ENCODE assay signal across 10 cellular contexts in genomic region chr14:75174066-75174465, GRCh38. TPM values are rescaled to one million over a fixed set of nuclear protein-coding genes. Genes with fewer than 3 reads are reported as not detected.
DNase-seq lines count a peak whose midpoint lies in the region; ATAC-seq, FAIRE-seq and TF ChIP-seq lines count a peak whose summit lies in the region.
"Had no signal": no experiment of that assay in that cellular context is flagged by ENCODE, and none has a peak within 500 bp of the region (broad histone marks: within the 10 kb centered on the region; RNA-seq: fewer than 3 reads in every experiment).

No MANE protein-coding gene starts in this region.

- peaks cover 57% of the 10 kb centered on the region for H4K20me1 ChIP-seq in OCI-LY3 (ENCODE audit: insufficient read depth, low read length)

- H3K79me2 ChIP-seq in OCI-LY3 (ENCODE audit: low read length): peaks cover 73% of the 10 kb centered on the region

- no peak overlapping the region for H3K9ac ChIP-seq in OCI-LY3 (ENCODE audit: low read length)
- H3K9ac ChIP-seq: parathyroid adenoma had no signal

- FAIRE-seq in GM12891 (lab: Jason Lieb, UNC): peak; percentile 47

- WGBS in thyroid gland, 2 donors: 67 to 74% methylated on average over 2 of the region's 2 CpGs

- no peaks in the 10 kb centered on the region for H3K27me3 ChIP-seq in OCI-LY3 (ENCODE audit: low read depth, low read length)
- H3K27me3 ChIP-seq in neutrophil: no peaks in the 10 kb centered on the region
- H3K27me3 ChIP-seq in thyroid gland: no peaks in the 10 kb centered on the region
- no peaks in the 10 kb centered on the region for H3K27me3 ChIP-seq in upper lobe of right lung

- peaks cover 10% of the 10 kb centered on the region for H3K36me3 ChIP-seq in OCI-LY3 (replicated peaks; ENCODE audit: low read depth, low read length)
- no peaks in the 10 kb centered on the region for H3K36me3 ChIP-seq in neutrophil
- H3K36me3 ChIP-seq in thyroid gland: no peaks in the 10 kb centered on the region
- H3K36me3 ChIP-seq in upper lobe of right lung: no peaks in the 10 kb centered on the region

- 0 out of 2 replicates have a peak overlapping the region, but pooled peaks have one; percentile 17 for H3K4me2 ChIP-seq in OCI-LY3 (ENCODE audit: low read length)

- H3K9me3 ChIP-seq in OCI-LY3 (ENCODE audit: insufficient read depth, low read length): no peaks in the 10 kb centered on the region
- H3K9me3 ChIP-seq in neutrophil: no peaks in the 10 kb centered on the region
- no peaks in the 10 kb centered on the region for H3K9me3 ChIP-seq in thyroid gland
- no peaks in the 10 kb centered on the region for H3K9me3 ChIP-seq in upper lobe of right lung

- H3K4me3 ChIP-seq in OCI-LY3 (ENCODE audit: low read length): no peak overlapping the region
- no peak overlapping the region for H3K4me3 ChIP-seq in neutrophil (ENCODE audit: low read depth in 1 of 2, low read length in 1 of 2)
- H3K4me3 ChIP-seq in thyroid gland (replicated peaks in 1 of 3): no peak overlapping the region
- H3K4me3 ChIP-seq in upper lobe of right lung: no peak overlapping the region

- no peak for TF ChIP-seq POLR2A in GM12891 (IDR thresholded peaks at IDR 0.05; ENCODE audit: low read depth, low read length)
- no peak for TF ChIP-seq POLR2A in thyroid gland (IDR thresholded peaks at IDR 0.05)

- H3K27ac ChIP-seq in OCI-LY3 (ENCODE audit: low read length): no peak overlapping the region
- peak overlapping the region; percentile 32 for H3K27ac ChIP-seq in neutrophil
- H3K27ac ChIP-seq in thyroid gland: no peak overlapping the region
- H3K27ac ChIP-seq in upper lobe of right lung: no peak overlapping the region
- H3K27ac ChIP-seq: parathyroid adenoma had no signal

- no peaks in the 10 kb centered on the region for H3K27me3 Mint-ChIP-seq in central memory CD8-positive, alpha-beta T cell

- no peak overlapping the region for H2AFZ ChIP-seq in OCI-LY3 (ENCODE audit: low read depth, low read length)
- H2AFZ ChIP-seq: parathyroid adenoma had no signal

- H3K27ac Mint-ChIP-seq in central memory CD8-positive, alpha-beta T cell (ENCODE audit: low read depth): peak overlapping the region; percentile 97

- H3K36me3 Mint-ChIP-seq in central memory CD8-positive, alpha-beta T cell (ENCODE audit: insufficient read depth): peaks cover 18% of the 10 kb centered on the region

- H3K4me1 ChIP-seq in OCI-LY3 (ENCODE audit: low read length) (peaks cover 16% of the 10 kb centered on the region), neutrophil (ENCODE audit: control insufficient read depth in 1 of 2, insufficient read depth in 1 of 2, low read depth in 1 of 2, low read length in 1 of 2) (peaks cover 33 to 39% of the 10 kb centered on the region in 2 experiments), thyroid gland (peaks cover 15 to 23% of the 10 kb centered on the region in 2 donors), upper lobe of right lung (peaks cover 26% of the 10 kb centered on the region)

- TF ChIP-seq CTCF in OCI-LY3 (IDR thresholded peaks at IDR 0.05; ENCODE audit: low read depth, low read length) (no peak), neutrophil (IDR thresholded peaks at IDR 0.05) (no peak), thyroid gland (IDR thresholded peaks at IDR 0.05) (no peak), upper lobe of right lung (IDR thresholded peaks at IDR 0.05) (no peak)

- peaks cover 73% of the 10 kb centered on the region for H3K4me1 Mint-ChIP-seq in central memory CD8-positive, alpha-beta T cell

- ATAC-seq in central memory CD8-positive, alpha-beta T cell (replicated peaks; ENCODE audit: extremely low read depth, poor library complexity, severe bottlenecking): no peak
- ATAC-seq in upper lobe of right lung: no peak

- H3K9me3 Mint-ChIP-seq in central memory CD8-positive, alpha-beta T cell: no peaks in the 10 kb centered on the region

- no peak for DNase-seq in GM12891 (ENCODE audit: insufficient read length, low spot score)
- no peak for DNase-seq in central memory CD8-positive, alpha-beta T cell (ENCODE audit: low spot score in 2 of 2)
- no peak for DNase-seq in NCI-H1417 (lab: John Stamatoyannopoulos, UW)
- no peak for DNase-seq in DMS114 treated with DMSO at 0.1 percent for 48 hours (lab: John Stamatoyannopoulos, UW; ENCODE audit: unreplicated experiment)
- DNase-seq in thyroid gland: no peak
- DNase-seq in upper lobe of right lung: no peak
- DNase-seq: NCI-H2171 had no signal

- intact Hi-C loops in thyroid gland (cut with DNase I): no loop called here
- intact Hi-C loops in upper lobe of right lung (cut with DNase I): no loop called here

- H3K4me3 Mint-ChIP-seq in central memory CD8-positive, alpha-beta T cell: peak overlapping the region; percentile 94

TF ChIP-seq in GM12891, 5 proteins besides CTCF, POLR2A, EP300 and RAD21:
- TF ChIP-seq POU2F2 (IDR thresholded peaks at IDR 0.05; ENCODE audit: low read depth, low read length) (no peak), POLR2AphosphoS5 (IDR thresholded peaks at IDR 0.05; ENCODE audit: low read depth, low read length) (no peak), SPI1 (IDR thresholded peaks at IDR 0.05; ENCODE audit: low read depth, low read length) (no peak), TAF1 (IDR thresholded peaks at IDR 0.05; ENCODE audit: low read depth, low read length) (no peak), PAX5 (IDR thresholded peaks at IDR 0.05; ENCODE audit: insufficient read depth, low read length, severe bottlenecking) (no peak)

RNA-seq across cellular contexts. Expression of gene TMED10, which starts 2.3 kb away (rescaled TPM):
- 90.2 TPM for polyA plus RNA-seq in GM12891 (2012; ENCODE audit: low read depth, missing spikeins)
- 100 to 1,000 TPM; 289 to 559 (median 388) TPM for total RNA-seq in thyroid gland
- 303 TPM for total RNA-seq in upper lobe of right lung

RNA-seq across cellular contexts. Expression of gene NEK9, which starts 47.2 kb away (rescaled TPM):
- polyA plus RNA-seq in GM12891 (2012; ENCODE audit: low read depth, missing spikeins): 39.9 TPM
- total RNA-seq in thyroid gland: 10 to 100 TPM; 65.4 to 84.6 (median 76.9) TPM
- 78.1 TPM for total RNA-seq in upper lobe of right lung
